ENCODE assay signal across 18 cellular contexts in the genomic region with DNA sequence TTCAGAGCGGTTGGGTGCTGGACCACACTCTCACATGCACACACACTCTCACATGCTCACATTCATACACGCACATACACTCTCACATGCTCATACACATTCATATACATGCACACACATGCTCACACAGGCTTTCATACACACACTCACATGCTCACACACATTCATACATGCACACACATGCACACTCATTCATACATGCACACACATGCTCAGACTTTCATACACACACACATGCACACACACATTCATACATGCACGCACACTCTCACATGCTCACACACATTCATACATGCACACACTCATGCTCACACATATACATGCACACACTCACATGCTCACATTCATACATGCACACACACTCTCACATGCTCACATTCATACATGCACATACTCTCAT.
"Had no signal": no experiment of that assay in that cellular context is flagged by ENCODE, and none has a peak within 500 bp of the region (broad histone marks: within the 10 kb centered on the region; RNA-seq: fewer than 3 reads in every experiment).

No MANE protein-coding gene starts in this region.

- H3K4me1 ChIP-seq: prostate gland had no signal

- H3K27ac ChIP-seq: lower lobe of right lung, ovary, thoracic aorta had no signal

- ATAC-seq: activated CD8-positive, alpha-beta memory T cell treated with anti-CD3 and anti-CD28 coated beads, Interleukin-2, amount 10 ng/mL, durations not matched to agents 7 days and 5 days; activated CD8-positive, alpha-beta T cell treated with anti-CD3 and anti-CD28 coated beads for 36 hours; activated naive CD8-positive, alpha-beta T cell treated with anti-CD3 and anti-CD28 coated beads, Interleukin-2, amount 50 U/mL, for 24 hours; lower lobe of right lung; natural killer cell had no signal

- H3K9me3 ChIP-seq: body of pancreas, lower lobe of right lung, ovary, prostate gland, spleen, thoracic aorta had no signal

- H3K4me3 ChIP-seq: body of pancreas, lower lobe of right lung, ovary, prostate gland, spleen, thoracic aorta had no signal

- FAIRE-seq: kidney had no signal

- H3K36me3 ChIP-seq: lower lobe of right lung, ovary, prostate gland, spleen, thoracic aorta had no signal

- DNase-seq: activated CD4-positive, alpha-beta T cell treated with anti-CD3 and anti-CD28 coated beads, Interleukin-2, amount 10 ng/mL, durations not matched to agents 24 days and 14 days; activated CD8-positive, alpha-beta memory T cell treated with anti-CD3 and anti-CD28 coated beads, Interleukin-2, amount 10 ng/mL, durations not matched to agents 7 days and 5 days; activated CD8-positive, alpha-beta T cell treated with anti-CD3 and anti-CD28 coated beads for 36 hours; activated gamma-delta T cell; activated naive CD4-positive, alpha-beta T cell treated with anti-CD3 and anti-CD28 coated beads, Interleukin-2, amount 50 U/mL, for 16 hours; activated naive CD8-positive, alpha-beta T cell treated with anti-CD3 and anti-CD28 coated beads, Interleukin-2, amount 50 U/mL, for 24 hours; activated T-cell treated with anti-CD3 and anti-CD28 coated beads for 4 hours; natural killer cell; ovary; spleen; stimulated activated CD4-positive, alpha-beta T cell treated with anti-CD3 and anti-CD28 coated beads, Interleukin-4, amount 100 ng/mL, for 1 hour; stimulated activated naive CD4-positive, alpha-beta T cell; T1000 had no signal

- H3K27me3 ChIP-seq: body of pancreas, ovary, spleen had no signal
